In the genomic region with DNA sequence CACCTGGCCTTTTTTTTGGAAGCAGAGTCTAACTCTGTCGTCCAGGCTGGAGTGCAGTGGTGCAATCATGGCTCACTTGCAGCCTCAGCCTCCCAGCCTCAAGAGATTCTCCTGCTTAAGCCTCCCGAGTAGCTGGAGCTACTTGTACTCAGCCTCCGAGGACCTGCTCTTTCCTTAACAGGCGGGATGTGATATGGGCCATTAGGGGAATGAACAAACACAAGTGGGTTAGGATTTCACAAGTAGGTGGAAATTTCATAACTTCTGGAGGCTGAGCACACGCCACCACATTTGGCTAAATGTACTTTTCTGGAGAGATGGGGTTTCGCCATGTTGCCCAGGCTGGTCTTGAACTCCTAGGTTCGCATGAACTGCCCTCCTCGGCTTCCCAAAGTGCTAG, we compare ENCODE assay signal across 15 cellular contexts. TPM values are rescaled to one million over a fixed set of nuclear protein-coding genes. Genes with fewer than 3 reads are reported as not detected.
DNase-seq lines count a peak whose midpoint lies in the region; ATAC-seq and TF ChIP-seq lines count a peak whose summit lies in the region.
"Had no signal": no experiment of that assay in that cellular context is flagged by ENCODE, and none has a peak within 500 bp of the region (broad histone marks: within the 10 kb centered on the region; RNA-seq: fewer than 3 reads in every experiment).

No MANE protein-coding gene starts in this region.

- peaks cover 16% of the 10 kb centered on the region for H3K4me1 ChIP-seq in CD8-positive, alpha-beta T cell (ENCODE audit: insufficient read depth, low read length)
- peaks cover 47% of the 10 kb centered on the region for H3K4me1 ChIP-seq in psoas muscle
- H3K4me1 ChIP-seq in transverse colon = peaks cover 0 to 24% (median 19%) of the 10 kb centered on the region in 4 donors

- H3K36me3 Mint-ChIP-seq in CD8-positive, alpha-beta T cell = peaks cover 14% of the 10 kb centered on the region

- no peak overlapping the region for H3K4me3 ChIP-seq in CD8-positive, alpha-beta T cell (ENCODE audit: low read depth, low read length)
- no peak overlapping the region for H3K4me3 ChIP-seq in fibroblast of mammary gland (ENCODE audit: control insufficient read depth, low read depth, low read length)
- H3K4me3 ChIP-seq in psoas muscle = no peak overlapping the region
- H3K4me3 ChIP-seq in transverse colon = no peak overlapping the region
- H3K4me3 ChIP-seq: stomach had no signal

- no peak overlapping the region for H3K27ac ChIP-seq in CD8-positive, alpha-beta T cell (ENCODE audit: low read depth, low read length)
- H3K27ac ChIP-seq in psoas muscle (peak overlapping the region; percentile 53), transverse colon (no peak overlapping the region)

- H3K27ac Mint-ChIP-seq in CD8-positive, alpha-beta T cell = peak overlapping the region; percentile 28
- H3K27ac Mint-ChIP-seq: mesothelial cell of epicardium had no signal

- H3K9me3 ChIP-seq in CD8-positive, alpha-beta T cell (ENCODE audit: low read length) = no peaks in the 10 kb centered on the region
- H3K9me3 ChIP-seq in psoas muscle (no peaks in the 10 kb centered on the region), transverse colon (no peaks in the 10 kb centered on the region)
- H3K9me3 ChIP-seq: stomach had no signal

- no peak for DNase-seq in CD8-positive, alpha-beta T cell
- peak; percentile 50 for DNase-seq in NCI-H460 (ENCODE audit: extremely low read depth, low read depth)
- peak; percentile 70 for DNase-seq in fibroblast of mammary gland (ENCODE audit: low read depth)
- no peak for DNase-seq in psoas muscle
- DNase-seq in transverse colon = no peak
- no peak for DNase-seq in activated gamma-delta T cell treated with Interleukin-2 at 50 U/mL for 16 hours
- no peak for DNase-seq in HCEC 1CT
- DNase-seq: activated CD4-positive, alpha-beta memory T cell treated with anti-CD3 and anti-CD28 coated beads, Interleukin-2, amount 10 ng/mL, durations not matched to agents 7 days and 5 days; activated naive CD4-positive, alpha-beta T cell treated with Interleukin-2 at 50 U/mL for 16 hours; H7; NCI-H1048; NCI-H510A; stomach had no signal

- peaks cover 60% of the 10 kb centered on the region for H3K4me1 Mint-ChIP-seq in CD8-positive, alpha-beta T cell (ENCODE audit: low read depth)

- no peak for TF ChIP-seq EP300 in transverse colon (IDR thresholded peaks at IDR 0.05; ENCODE audit: low read depth)

- intact Hi-C loops in CD8-positive, alpha-beta T cell (cut with DNase I, micrococcal nuclease) = no loop called here
- intact Hi-C loops in psoas muscle (cut with DNase I) (no loop called here), transverse colon (cut with DNase I; ENCODE audit: low total_unique reads) (no loop called here)

- H3K27me3 Mint-ChIP-seq in CD8-positive, alpha-beta T cell (ENCODE audit: low read depth) = no peaks in the 10 kb centered on the region
- H3K27me3 Mint-ChIP-seq: activated CD4-positive, alpha-beta memory T cell treated with anti-CD3 and anti-CD28 coated beads, Interleukin-2, amount 10 ng/mL, durations not matched to agents 7 days and 5 days had no signal

- no peak overlapping the region for H3K4me3 Mint-ChIP-seq in CD8-positive, alpha-beta T cell
- H3K4me3 Mint-ChIP-seq: activated CD4-positive, alpha-beta memory T cell treated with anti-CD3 and anti-CD28 coated beads, Interleukin-2, amount 10 ng/mL, durations not matched to agents 7 days and 5 days; mesothelial cell of epicardium had no signal

- POLR2A ChIA-PET in CD8-positive, alpha-beta T cell (lab: Charles Lee) = no interaction called here

- CTCF ChIA-PET in CD8-positive, alpha-beta T cell (lab: Charles Lee) = interaction anchor here (1.1 to 1.9 kb wide), 5 partner anchors 10 to 58 kb away, joined by 3 to 9 read pairs (median 4); no protein-coding TSS in a partner anchor

- TF ChIP-seq CTCF in CD8-positive, alpha-beta T cell (IDR thresholded peaks at IDR 0.05) = no peak
- TF ChIP-seq CTCF in fibroblast of mammary gland (conservative IDR thresholded peaks at IDR 0.05; ENCODE audit: control insufficient read depth, insufficient read depth, low read depth, low read length) = no peak
- TF ChIP-seq CTCF in psoas muscle (IDR thresholded peaks at IDR 0.05) = no peak
- no peak for TF ChIP-seq CTCF in transverse colon (IDR thresholded peaks at IDR 0.05)

- no peak for TF ChIP-seq POLR2A in transverse colon (IDR thresholded peaks at IDR 0.05)

- H3K27me3 ChIP-seq in CD8-positive, alpha-beta T cell (ENCODE audit: insufficient read depth, low read length) = no peaks in the 10 kb centered on the region
- H3K27me3 ChIP-seq in psoas muscle (ENCODE audit: insufficient read depth in 3 of 3, low read length in 2 of 3) (no peaks in the 10 kb centered on the region), transverse colon (no peaks in the 10 kb centered on the region)
- H3K27me3 ChIP-seq: stomach had no signal

- no peaks in the 10 kb centered on the region for H3K9me3 Mint-ChIP-seq in CD8-positive, alpha-beta T cell
- H3K9me3 Mint-ChIP-seq: activated CD4-positive, alpha-beta memory T cell treated with anti-CD3 and anti-CD28 coated beads, Interleukin-2, amount 10 ng/mL, durations not matched to agents 7 days and 5 days; mesothelial cell of epicardium had no signal

- in situ Hi-C loops in transverse colon (cut with MboI; ENCODE audit: low pct_ligation_motif_present in 1 of 4, low pct_unique_long_range_greater_than_20kb in 1 of 4, low sequenced_read_pairs in 3 of 4) = loop anchor here in 1 of 4 donors (25.0 kb wide), 1 partner anchor 160 kb away; no protein-coding TSS in a partner anchor

- WGBS in psoas muscle, 3 donors = 74 to 86% (median 74%) methylated on average over 8 of the region's 8 CpGs
- WGBS in transverse colon (ENCODE audit: low coverage in 1 of 2), 2 donors = 84% methylated on average over 8 of the region's 8 CpGs; no CpG with 5 or more reads in 1 of the 2 donors

- no peak for ATAC-seq in CD8-positive, alpha-beta T cell
- ATAC-seq in psoas muscle = peak in 1 of 4 donors; percentile 3
- ATAC-seq in HG03439 (IDR thresholded peaks at IDR 0.05; ENCODE audit: unreplicated experiment) = no peak

- no peaks in the 10 kb centered on the region for H3K36me3 ChIP-seq in CD8-positive, alpha-beta T cell (ENCODE audit: insufficient read depth, low read length)
- H3K36me3 ChIP-seq in psoas muscle (ENCODE audit: insufficient read depth in 1 of 2, low read depth in 1 of 2) = peaks cover 0 to 3% of the 10 kb centered on the region in 2 donors
- H3K36me3 ChIP-seq in transverse colon = no peaks in the 10 kb centered on the region

RNA-seq across cellular contexts. Expression of a gene that starts 4.1 kb away (rescaled TPM):
- total RNA-seq in CD8-positive, alpha-beta T cell = 10 to 100 TPM; 30.9 to 31.4 TPM
- 65.7 and 80.6 TPM in 2 replicates for total RNA-seq in NCI-H460 (2014; rRNA removed; shearing (Covaris generic))
- 212 and 227 TPM in 2 replicates for polyA plus RNA-seq in NCI-H460 (2014; cell fraction: nucleus; rRNA removed)
- total RNA-seq in psoas muscle (10 to 100 TPM; 60.5 to 84.2 (median 70.7) TPM), transverse colon (10 to 100 TPM; 26.5 to 40.5 (median 29.2) TPM)
- polyA plus RNA-seq in psoas muscle = 100 to 1,000 TPM; 144 to 163 (median 160) TPM

RNA-seq across cellular contexts. Expression of a gene that starts 24.6 kb away (rescaled TPM):
- total RNA-seq in CD8-positive, alpha-beta T cell = under 1 TPM; 0.57 to 0.83 TPM
- 5.1 and 7.2 TPM in 2 replicates for total RNA-seq in NCI-H460 (2014; rRNA removed; shearing (Covaris generic))
- 11.4 and 19.5 TPM in 2 replicates for polyA plus RNA-seq in NCI-H460 (2014; cell fraction: nucleus; rRNA removed)
- total RNA-seq in psoas muscle (1 to 10 TPM; 3.0 to 3.6 (median 3.4) TPM), transverse colon (10 to 100 TPM in 2 of 4 donors, 1 to 10 TPM in 2; 3.4 to 18.7 (median 9.0) TPM)
- polyA plus RNA-seq in psoas muscle = 1 to 10 TPM; 2.0 to 3.8 (median 3.3) TPM

RNA-seq across cellular contexts. Expression of a gene that starts 31.1 kb away (rescaled TPM):
- not detected for total RNA-seq in CD8-positive, alpha-beta T cell
- 4.3 and 6.3 TPM in 2 replicates for total RNA-seq in NCI-H460 (2014; rRNA removed; shearing (Covaris generic))
- polyA plus RNA-seq in NCI-H460 (2014; cell fraction: nucleus; rRNA removed) = 1.6 and 2.6 TPM in 2 replicates
- 1 to 10 TPM; 1.7 to 3.3 (median 2.4) TPM for total RNA-seq in psoas muscle
- 1 to 10 TPM in 2 of 3 donors, under 1 TPM in 1; 0.96 to 1.3 (median 1.0) TPM for polyA plus RNA-seq in psoas muscle
- 1 to 10 TPM in 3 of 4 donors, under 1 TPM in 1; 0.68 to 5.0 (median 1.8) TPM for total RNA-seq in transverse colon

Comparison
In these comparisons a context has a peak if more than half of its experiments do, and no peak if none do; other contexts are left out.
1. DNase-seq: peak in NCI-H460 (single experiment) and fibroblast of mammary gland (single experiment); none in CD8-positive, alpha-beta T cell (0 of 7), psoas muscle (0 of 2), transverse colon (single experiment), activated gamma-delta T cell treated with Interleukin-2 at 50 U/mL for 16 hours (single experiment) and HCEC 1CT (single experiment).